ENCODE assay signal across 22 cellular contexts in the genomic region with DNA sequence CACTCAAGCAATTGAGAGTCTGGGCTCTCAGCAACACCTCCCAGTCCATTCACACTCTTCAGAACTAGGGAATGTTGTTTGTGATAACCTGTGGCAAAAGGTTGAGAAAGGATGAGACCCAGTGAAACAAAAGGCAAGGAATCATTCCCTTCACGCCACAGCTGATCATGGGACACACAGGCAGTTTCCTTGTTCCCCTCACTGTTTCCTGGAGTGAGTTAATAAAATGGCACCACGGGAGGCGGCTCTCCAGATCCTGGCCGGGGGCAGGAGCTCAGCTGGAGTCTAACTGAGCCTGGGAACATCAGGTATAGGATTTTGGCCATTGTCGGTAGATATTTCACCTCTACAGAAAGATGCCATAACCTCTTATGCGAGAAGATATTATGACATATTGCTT.
DNase-seq lines count a peak whose midpoint lies in the region; ATAC-seq, FAIRE-seq and TF ChIP-seq lines count a peak whose summit lies in the region.
"Had no signal": no experiment of that assay in that cellular context is flagged by ENCODE, and none has a peak within 500 bp of the region (broad histone marks: within the 10 kb centered on the region; RNA-seq: fewer than 3 reads in every experiment).

No MANE protein-coding gene starts in this region.

- H3K27ac ChIP-seq in H9 (ENCODE audit: insufficient read length, low read depth, low read length) (no peak overlapping the region), K562 (ENCODE audit: extremely low read depth, low read depth, low read length) (no peak overlapping the region), smooth muscle cell (ENCODE audit: low read depth) (no peak overlapping the region)

- no peak overlapping the region for H2BK20ac ChIP-seq in H9 (ENCODE audit: low read depth, low read length, poor library complexity, severe bottlenecking)

- TF ChIP-seq EP300 in K562 (IDR thresholded peaks at IDR 0.05; ENCODE audit: low read length) = no peak

- no peaks in the 10 kb centered on the region for H3K9me1 ChIP-seq in K562 (ENCODE audit: control insufficient read depth, insufficient read depth, low read length)

- H3K27me3 ChIP-seq in H9 (ENCODE audit: insufficient read depth, low read length) (peaks cover 39% of the 10 kb centered on the region), K562 (ENCODE audit: control insufficient read depth in 2 of 2, insufficient read depth in 2 of 2, low read length in 2 of 2) (no peaks in the 10 kb centered on the region), smooth muscle cell (ENCODE audit: low read depth) (no peaks in the 10 kb centered on the region)

- peak overlapping the region; percentile 3 for H3K4me2 ChIP-seq in H9 (ENCODE audit: insufficient read depth, insufficient read length, low read length)
- no peak overlapping the region for H3K4me2 ChIP-seq in K562 (ENCODE audit: insufficient read depth, low read length)
- no peak overlapping the region for H3K4me2 ChIP-seq in smooth muscle cell
- H3K4me2 ChIP-seq: SK-N-SH had no signal

- TF ChIP-seq RAD21 in K562 (CRISPR knock-in tag; conservative IDR thresholded peaks at IDR 0.05 in 1 of 2, IDR thresholded peaks at IDR 0.05 in 1 of 2) = no peak

- H2BK120ac ChIP-seq in H9 (ENCODE audit: low read depth, low read length, poor library complexity, severe bottlenecking) = no peak overlapping the region

- no peak overlapping the region for H2AK5ac ChIP-seq in H9 (ENCODE audit: insufficient read length, low read length)

- H4K8ac ChIP-seq in H9 (replicated peaks; ENCODE audit: insufficient read length, low read depth, low read length) = no peak overlapping the region

- peaks cover 27 to 31% of the 10 kb centered on the region in 2 experiments for H3K4me1 Mint-ChIP-seq in H9

- H3K56ac ChIP-seq in H9 (ENCODE audit: insufficient read length, low read depth, low read length) = no peak overlapping the region

- H4K5ac ChIP-seq in H9 (ENCODE audit: insufficient read length, low read depth, low read length) = no peak overlapping the region

- ATAC-seq in K562 = no peak
- ATAC-seq in GM21529 (IDR thresholded peaks at IDR 0.05; ENCODE audit: unreplicated experiment) = no peak
- ATAC-seq: CD8-positive, alpha-beta T cell; Panc1 had no signal

- H3T11ph ChIP-seq in H9 (ENCODE audit: low read length) = no peak overlapping the region

- no peak overlapping the region for H3K23ac ChIP-seq in H9 (ENCODE audit: insufficient read length, low read depth, low read length)

- H3K9me3 Mint-ChIP-seq in H9 = peaks cover 3 to 9% of the 10 kb centered on the region in 2 experiments; a peak in 4 of 5 replicates

- no peak overlapping the region for H3K4me3 Mint-ChIP-seq in H9
- H3K4me3 Mint-ChIP-seq: CD8-positive, alpha-beta T cell had no signal

- H3K4me3 ChIP-seq in K562 = no peak overlapping the region
- H3K4me3 ChIP-seq in smooth muscle cell = no peak overlapping the region

- H3K9me3 ChIP-seq in H9 (ENCODE audit: control insufficient read depth, low read depth, low read length) = no peaks in the 10 kb centered on the region
- H3K9me3 ChIP-seq in K562 (replicated peaks; ENCODE audit: control insufficient read depth, insufficient read depth, low read depth, low read length) = no peaks in the 10 kb centered on the region
- H3K9me3 ChIP-seq in smooth muscle cell (replicated peaks; ENCODE audit: low read depth) = no peaks in the 10 kb centered on the region
- H3K9me3 ChIP-seq: SK-N-SH had no signal

- no peaks in the 10 kb centered on the region for H3K23me2 ChIP-seq in H9 (ENCODE audit: insufficient read length, low read depth, low read length, poor library complexity, severe bottlenecking)

- no CpG with 5 or more reads among the region's 6 CpGs for WGBS in H9 (ENCODE audit: extremely low coverage, insufficient read length, low lambda C conversion rate)
- 54% methylated on average over 6 of the region's 6 CpGs for WGBS in K562 (ENCODE audit: insufficient coverage, low coverage, missing lambda C conversion rate)
- whole genome bisulfite sequencing in smooth muscle cell (ENCODE audit: low lambda C conversion rate) = 72% methylated on average over 6 of the region's 6 CpGs

- no peaks in the 10 kb centered on the region; the same call in 1 of the 2 replicates for H3K4me1 ChIP-seq in H9 (ENCODE audit: insufficient read depth, low read length)
- H3K4me1 ChIP-seq in K562 (replicated peaks in 1 of 2; ENCODE audit: control insufficient read depth in 2 of 2, insufficient read depth in 2 of 2, low read length in 2 of 2) = peaks cover 8 to 13% of the 10 kb centered on the region in 2 experiments
- peaks cover 15% of the 10 kb centered on the region for H3K4me1 ChIP-seq in smooth muscle cell (ENCODE audit: low read depth)

- no peaks in the 10 kb centered on the region for H3F3A ChIP-seq in smooth muscle cell (ENCODE audit: low read depth)

- no peak overlapping the region for H3K27ac Mint-ChIP-seq in H9
- H3K27ac Mint-ChIP-seq: CD8-positive, alpha-beta T cell had no signal

- no peak overlapping the region for H2BK12ac ChIP-seq in H9 (ENCODE audit: insufficient read length, low read depth, low read length)

- CTCF ChIA-PET in K562 (lab: Yijun Ruan, JAX; ENCODE audit: low intra/inter-chr PET ratio) = no interaction called here

- FAIRE-seq in K562 (lab: Jason Lieb, UNC) = no peak
- FAIRE-seq: GM18507, H54 had no signal

- H4K20me1 ChIP-seq in H9 (ENCODE audit: control insufficient read depth, insufficient read depth, insufficient read length) (no peaks in the 10 kb centered on the region), K562 (replicated peaks; ENCODE audit: control insufficient read depth, insufficient read depth, low read length) (no peaks in the 10 kb centered on the region), smooth muscle cell (ENCODE audit: low read depth) (no peaks in the 10 kb centered on the region)

- H4K91ac ChIP-seq in H9 (ENCODE audit: insufficient read length, low read depth, low read length) = no peak overlapping the region

- no peak for TF ChIP-seq POLR2A in K562 (conservative IDR thresholded peaks at IDR 0.05)

- TF ChIP-seq CTCF in H9 (conservative IDR thresholded peaks at IDR 0.05) (no peak), K562 (IDR thresholded peaks at IDR 0.05 in 2 of 3, conservative IDR thresholded peaks at IDR 0.05 in 1 of 3; ENCODE audit: insufficient read depth in 2 of 3, low read depth in 1 of 3, low read length in 3 of 3) (no peak), smooth muscle cell (IDR thresholded peaks at IDR 0.05; ENCODE audit: borderline replicate concordance, insufficient read depth, poor library complexity, severe bottlenecking) (no peak)

- peak; percentile 36 for DNase-seq in H9
- DNase-seq in K562 (ENCODE audit: extremely low read depth in 1 of 4, low spot score in 3 of 4) = no peak
- DNase-seq in iPS-NIHi7 (ENCODE audit: extremely low spot score) = peak; percentile 33
- no peak for DNase-seq in NK-92 treated with Interleukin-12 subunit alpha and Interleukin-12 subunit beta, amount 100 ng/mL, for 24 hours (lab: John Stamatoyannopoulos, UW)
- no peak for DNase-seq in smooth muscle cell (lab: John Stamatoyannopoulos, UW; ENCODE audit: unreplicated experiment)
- no peak for DNase-seq in activated T-cell treated with anti-CD3 and anti-CD28 coated beads, Interleukin-2, amount 50 U/mL, for 48 hours
- DNase-seq: C1 segment of cervical spinal cord; Calu3; CD8-positive, alpha-beta T cell; GDM1; Kasumi-1; NCI-H1417; NCI-H1694 treated with DMSO at 0.1 percent for 48 hours; NCI-H2081 treated with DMSO at 0.1 percent for 48 hours; NCI-H510A; NCI-H748 treated with DMSO at 0.1 percent for 48 hours; SIG-M5; SK-N-SH had no signal

- H2AFZ ChIP-seq in H9 (ENCODE audit: low read length) (no peak overlapping the region), K562 (ENCODE audit: low read depth, low read length) (peak overlapping the region; percentile 55), smooth muscle cell (ENCODE audit: low read depth) (no peak overlapping the region)

- intact Hi-C loops in K562 (cut with micrococcal nuclease) = no loop called here

- no peak overlapping the region for H2BK5ac ChIP-seq in H9 (ENCODE audit: insufficient read length, low read length)

- H3K79me1 ChIP-seq in H9 (ENCODE audit: insufficient read depth, low read depth, low read length, poor library complexity, severe bottlenecking) = no peaks in the 10 kb centered on the region

- in situ Hi-C loops in K562 (cut with MboI) = no loop called here

- H3K18ac ChIP-seq in H9 (ENCODE audit: insufficient read length, low read depth, low read length) = no peak overlapping the region

- no peaks in the 10 kb centered on the region for H3K79me2 ChIP-seq in H9 (ENCODE audit: insufficient read depth, low read length)
- no peaks in the 10 kb centered on the region for H3K79me2 ChIP-seq in K562 (ENCODE audit: control insufficient read depth, insufficient read depth, low read length)
- no peaks in the 10 kb centered on the region for H3K79me2 ChIP-seq in smooth muscle cell (ENCODE audit: low read depth)

- H2BK15ac ChIP-seq in H9 (ENCODE audit: low read depth, low read length) = no peak overlapping the region

- BruUV-seq in K562 (replicated peaks; lab: Mats Ljungman, UMichigan) = no TSS peak

- H3K27me3 Mint-ChIP-seq in H9 (ENCODE audit: low read depth) = peaks cover 99% of the 10 kb centered on the region

- no peak overlapping the region for H3K14ac ChIP-seq in H9 (ENCODE audit: insufficient read depth, low read length)

- H3K9ac ChIP-seq in H9 (ENCODE audit: extremely low read depth, insufficient read length, low read length) = no peak overlapping the region
- H3K9ac ChIP-seq in K562 (ENCODE audit: insufficient read depth in 1 of 2, low read depth in 2 of 2, low read length in 2 of 2) = no peak overlapping the region
- H3K9ac ChIP-seq in smooth muscle cell (ENCODE audit: low read depth) = no peak overlapping the region
- H3K9ac ChIP-seq: SK-N-SH had no signal

- POLR2A ChIA-PET in K562 (lab: Yijun Ruan, JAX) = interaction anchor here (1.0 kb wide), 2 partner anchors 11 to 15 kb away, joined by 3 to 4 read pairs; no protein-coding TSS in a partner anchor

- no peak overlapping the region for H3K4ac ChIP-seq in H9 (ENCODE audit: low read depth, low read length)

- H3K36me3 ChIP-seq in K562 (ENCODE audit: control insufficient read depth, insufficient read depth, low read length) = no peaks in the 10 kb centered on the region
- no peaks in the 10 kb centered on the region for H3K36me3 ChIP-seq in smooth muscle cell (ENCODE audit: low read depth)

- peaks cover 0 to 5% (median 0%) of the 10 kb centered on the region in 3 experiments; a peak in 1 of 7 replicates for H3K36me3 Mint-ChIP-seq in H9 (ENCODE audit: insufficient read depth in 1 of 3, low read depth in 3 of 3)
- H3K36me3 Mint-ChIP-seq: CD8-positive, alpha-beta T cell had no signal

TF ChIP-seq in K562, 482 proteins besides CTCF, POLR2A, EP300 and RAD21 (continues in another document):
- TF ChIP-seq EGR1 (conservative IDR thresholded peaks at IDR 0.05) (no peak), ZFPM2 (CRISPR knock-in tag; IDR thresholded peaks at IDR 0.05) (no peak), KLF16 (IDR thresholded peaks at IDR 0.05) (no peak), PRMT5 (CRISPR knock-in tag; IDR thresholded peaks at IDR 0.05) (no peak), BACH1 (tag; IDR thresholded peaks at IDR 0.05) (no peak)

Comparison
In these comparisons a context has a peak if more than half of its experiments do, and no peak if none do; other contexts are left out.
1. DNase-seq: peak in H9 (single experiment) and iPS-NIHi7 (single experiment); none in K562 (0 of 4), NK-92 treated with Interleukin-12 subunit alpha and Interleukin-12 subunit beta, amount 100 ng/mL, for 24 hours (single experiment), smooth muscle cell (single experiment) and activated T-cell treated with anti-CD3 and anti-CD28 coated beads, Interleukin-2, amount 50 U/mL, for 48 hours (0 of 2).